Comparison of ENCODE assay signal across 21 cellular contexts in genomic region chr16:72739577-72739976, GRCh38.
A peak's percentile ranks its signal among the peaks of the same experiment; 100 is the strongest.
DNase-seq lines count a peak whose midpoint lies in the region; ATAC-seq and TF ChIP-seq lines count a peak whose summit lies in the region.
"Had no signal": no experiment of that assay in that cellular context is flagged by ENCODE, and none has a peak within 500 bp of the region (broad histone marks: within the 10 kb centered on the region; RNA-seq: fewer than 3 reads in every experiment).

No MANE protein-coding gene starts in this region.

- peak overlapping the region; percentile 21; the same call in 1 of the 2 replicates for H3K4me2 ChIP-seq in SK-N-SH

- DNase-seq in GM04503 (ENCODE audit: low read depth), result peak; percentile 63
- no peak for DNase-seq in SK-N-SH
- peak; percentile 26 for DNase-seq in fibroblast of the aortic adventitia (ENCODE audit: low read depth)
- DNase-seq in renal cortical epithelial cell (ENCODE audit: low read depth), result peak; percentile 90
- no peak for DNase-seq in GM10266 (ENCODE audit: extremely low spot score)
- DNase-seq in NOMO-1 treated with dmso at 0.1 percent for 144 hours (lab: John Stamatoyannopoulos, UW; ENCODE audit: unreplicated experiment), result no peak
- no peak for DNase-seq in tibial nerve (ENCODE audit: low spot score in 2 of 2)
- DNase-seq: activated CD4-positive, alpha-beta T cell treated with anti-CD3 and anti-CD28 coated beads, Interleukin-2, amount 50 U/mL, for 1 hour; activated T-cell treated with anti-CD3 and anti-CD28 coated beads, Interleukin-2, amount 50 U/mL, for 4 hours; anterior cingulate cortex; effector CD8-positive, alpha-beta T cell; heart left ventricle; Karpas-422; left colon; natural killer cell; NCI-H2029; NCI-H774; retina; stimulated activated CD4-positive, alpha-beta T cell treated with anti-CD3 and anti-CD28 coated beads, Interleukin-4, amount 100 ng/mL, for 24 hours had no signal

- H3K9me3 ChIP-seq in SK-N-SH (no peaks in the 10 kb centered on the region), tibial nerve (peaks cover 0 to 11% (median 2%) of the 10 kb centered on the region in 4 donors)

- H3K36me3 ChIP-seq in SK-N-SH (replicated peaks in 1 of 2; ENCODE audit: control insufficient read depth in 1 of 2, insufficient read depth in 2 of 2, low read length in 1 of 2) (no peaks in the 10 kb centered on the region), tibial nerve (no peaks in the 10 kb centered on the region)
- H3K36me3 ChIP-seq: heart left ventricle had no signal

- ATAC-seq in GM19351 (IDR thresholded peaks at IDR 0.05; ENCODE audit: unreplicated experiment), result no peak
- ATAC-seq: activated T-cell treated with anti-CD3 and anti-CD28 coated beads, Interleukin-2, amount 50 U/mL, for 4 hours; heart left ventricle; left colon; natural killer cell had no signal

- H3K27me3 ChIP-seq in SK-N-SH (ENCODE audit: insufficient read depth) (no peaks in the 10 kb centered on the region), tibial nerve (no peaks in the 10 kb centered on the region)
- H3K27me3 ChIP-seq: heart left ventricle had no signal

- no peak for TF ChIP-seq CTCF in SK-N-SH (IDR thresholded peaks at IDR 0.05)
- no peak for TF ChIP-seq CTCF in fibroblast of the aortic adventitia (IDR thresholded peaks at IDR 0.05; ENCODE audit: insufficient read depth, low read length)
- TF ChIP-seq CTCF in GM10266 (IDR thresholded peaks at IDR 0.05; ENCODE audit: control insufficient read depth, insufficient read depth, low read depth, missing control alignments), result no peak
- TF ChIP-seq CTCF in tibial nerve (IDR thresholded peaks at IDR 0.05), result no peak

- H3K4me3 ChIP-seq in SK-N-SH (ENCODE audit: low read depth in 2 of 2, low read length in 1 of 2) (no peak overlapping the region), fibroblast of the aortic adventitia (ENCODE audit: low read depth, low read length) (no peak overlapping the region), tibial nerve (no peak overlapping the region)
- H3K4me3 ChIP-seq: heart left ventricle had no signal

- WGBS in SK-N-SH (ENCODE audit: low lambda C conversion rate), result 52% methylated on average over 1 of the region's 1 CpG
- WGBS in tibial nerve, 2 donors, result 14 to 35% methylated on average over 1 of the region's 1 CpG

- POLR2A ChIA-PET in SK-N-SH (lab: Yijun Ruan, JAX), result no interaction called here

- TF ChIP-seq EP300 in SK-N-SH (IDR thresholded peaks at IDR 0.05; ENCODE audit: borderline replicate concordance in 1 of 2, low read depth in 1 of 2, low read length in 1 of 2) (no peak), tibial nerve (IDR thresholded peaks at IDR 0.05) (no peak)

- no peaks in the 10 kb centered on the region for H4K20me1 ChIP-seq in SK-N-SH (ENCODE audit: insufficient read depth)

- peaks cover 9% of the 10 kb centered on the region for H3F3A ChIP-seq in SK-N-SH (replicated peaks; ENCODE audit: insufficient read depth)

- no peak overlapping the region; a peak in 1 of 4 replicates for H3K27ac ChIP-seq in SK-N-SH (ENCODE audit: low read depth in 2 of 2, low read length in 1 of 2)
- no peak overlapping the region for H3K27ac ChIP-seq in tibial nerve
- H3K27ac ChIP-seq: heart left ventricle, RWPE1 had no signal

- H2AFZ ChIP-seq in SK-N-SH (ENCODE audit: low read depth), result no peak overlapping the region; the same call in 1 of the 2 replicates

- H3K9ac ChIP-seq in SK-N-SH, result no peak overlapping the region

- no peaks in the 10 kb centered on the region; the same call in 1 of the 2 replicates for H3K79me2 ChIP-seq in SK-N-SH (ENCODE audit: insufficient read depth)

- CTCF ChIA-PET in SK-N-SH (lab: Yijun Ruan, JAX), result no interaction called here

- no peak for TF ChIP-seq RAD21 in SK-N-SH (IDR thresholded peaks at IDR 0.05; ENCODE audit: low read length)

- H3K4me1 ChIP-seq in SK-N-SH (ENCODE audit: control insufficient read depth in 1 of 2, insufficient read depth in 2 of 2, low read depth in 1 of 2, low read length in 1 of 2), result peaks cover 2 to 15% of the 10 kb centered on the region in 2 experiments; a peak in 3 of 4 replicates
- H3K4me1 ChIP-seq in tibial nerve, result peaks cover 0 to 5% (median 0%) of the 10 kb centered on the region in 4 donors
- H3K4me1 ChIP-seq: heart left ventricle had no signal

- no peaks in the 10 kb centered on the region for H3K9me2 ChIP-seq in SK-N-SH

- no peak for TF ChIP-seq POLR2A in tibial nerve (IDR thresholded peaks at IDR 0.05)

TF ChIP-seq in SK-N-SH, 30 proteins besides CTCF, POLR2A, EP300 and RAD21:
- TF ChIP-seq FOXM1 (IDR thresholded peaks at IDR 0.05; ENCODE audit: low read depth) (no peak), TEAD4 (IDR thresholded peaks at IDR 0.05; ENCODE audit: borderline replicate concordance, insufficient read depth) (peak; percentile 75; the same call in 1 of the 2 replicates), TCF12 (IDR thresholded peaks at IDR 0.05) (peak; percentile 39; the same call in 1 of the 2 replicates)

Comparison
In these comparisons a context has a peak if more than half of its experiments do, and no peak if none do; other contexts are left out.
1. DNase-seq: peak in GM04503 (single experiment), fibroblast of the aortic adventitia (single experiment) and renal cortical epithelial cell (single experiment); none in SK-N-SH (single experiment), GM10266 (single experiment), NOMO-1 treated with dmso at 0.1 percent for 144 hours (single experiment) and tibial nerve (0 of 2).